Comparison of ENCODE assay signal across 7 cellular contexts in genomic region chr14:77768442-77769077, GRCh38. TPM values are rescaled to one million over a fixed set of nuclear protein-coding genes. Genes with fewer than 3 reads are reported as not detected.
A peak's percentile ranks its signal among the peaks of the same experiment; 100 is the strongest.
DNase-seq lines count a peak whose midpoint lies in the region; ATAC-seq, FAIRE-seq and TF ChIP-seq lines count a peak whose summit lies in the region.
"Not testable (repeated sequence)": the region's sequence is repeated elsewhere in the genome, so short reads cannot be mapped to it uniquely, and the experiment has no call there.

No MANE protein-coding gene starts in this region.

- H3K27me3 Mint-ChIP-seq in activated T-cell treated with anti-CD3 and anti-CD28 coated beads, Interleukin-2, amount 50 U/mL, for 72 hours (ENCODE audit: low read depth): not testable (repeated sequence)

- peak overlapping the region; percentile 42 for H3K27ac Mint-ChIP-seq in activated T-cell treated with anti-CD3 and anti-CD28 coated beads, Interleukin-2, amount 50 U/mL, for 72 hours

- H3K9me3 ChIP-seq in DOHH2 (ENCODE audit: control insufficient read depth, insufficient read depth, low read length); OCI-LY3 (ENCODE audit: insufficient read depth, low read length); keratinocyte (ENCODE audit: control insufficient read depth, low read depth, low read length); mucosa of rectum (ENCODE audit: control insufficient read depth in 2 of 2, low read length in 2 of 2): not testable (repeated sequence)

- not testable (repeated sequence) for H3K4me1 ChIP-seq in DOHH2 (ENCODE audit: control insufficient read depth, low read length); OCI-LY3 (ENCODE audit: low read length); keratinocyte (ENCODE audit: control insufficient read depth, extremely low read depth, insufficient read depth, low read length); mucosa of rectum (ENCODE audit: control insufficient read depth in 2 of 2, insufficient read depth in 2 of 2, low read length in 2 of 2)

- H4K20me1 ChIP-seq in DOHH2 (ENCODE audit: control insufficient read depth, insufficient read depth, low read depth, low read length); OCI-LY3 (ENCODE audit: insufficient read depth, low read length); keratinocyte (ENCODE audit: control insufficient read depth, extremely low read depth, insufficient read depth, low read length): not testable (repeated sequence)

- FAIRE-seq in keratinocyte (lab: Jason Lieb, UNC): peak; percentile 75

- H3K4me3 ChIP-seq in DOHH2 (ENCODE audit: low read length); HL-60 (replicated peaks; ENCODE audit: insufficient read depth, low read length); OCI-LY3 (ENCODE audit: low read length); keratinocyte (ENCODE audit: control insufficient read depth in 2 of 3, extremely low read depth in 1 of 3, insufficient read depth in 2 of 3, low read depth in 1 of 3, low read length in 3 of 3); mucosa of rectum (ENCODE audit: low read length in 2 of 2): not testable (repeated sequence)

- not testable (repeated sequence) for DNase-seq in HL-60 (ENCODE audit: low read depth in 1 of 2, low spot score in 1 of 2); activated T-cell treated with anti-CD3 and anti-CD28 coated beads, Interleukin-2, amount 50 U/mL, for 72 hours; caudate nucleus (lab: John Stamatoyannopoulos, UW); keratinocyte (ENCODE audit: low read depth, low spot score)

- H3K9me1 ChIP-seq in keratinocyte (ENCODE audit: control insufficient read depth, extremely low read depth, insufficient read depth, low read length): not testable (repeated sequence)

- H3K9me3 Mint-ChIP-seq in activated T-cell treated with anti-CD3 and anti-CD28 coated beads, Interleukin-2, amount 50 U/mL, for 72 hours: not testable (repeated sequence)

- not testable (repeated sequence) for H3K79me2 ChIP-seq in DOHH2 (ENCODE audit: control insufficient read depth, low read length); OCI-LY3 (ENCODE audit: low read length); keratinocyte (ENCODE audit: control insufficient read depth, insufficient read depth, low read length)

- H3F3A ChIP-seq in DOHH2 (ENCODE audit: control insufficient read depth, insufficient read depth): not testable (repeated sequence)

- not testable (repeated sequence) for H3K36me3 Mint-ChIP-seq in activated T-cell treated with anti-CD3 and anti-CD28 coated beads, Interleukin-2, amount 50 U/mL, for 72 hours (ENCODE audit: insufficient read depth in 2 of 2)

- H3K4me1 Mint-ChIP-seq in activated T-cell treated with anti-CD3 and anti-CD28 coated beads, Interleukin-2, amount 50 U/mL, for 72 hours (ENCODE audit: low read depth): not testable (repeated sequence)

- not testable (repeated sequence) for H3K36me3 ChIP-seq in DOHH2 (ENCODE audit: control insufficient read depth, low read length); OCI-LY3 (replicated peaks; ENCODE audit: low read depth, low read length); keratinocyte (ENCODE audit: control insufficient read depth in 2 of 2, extremely low read depth in 1 of 2, insufficient read depth in 2 of 2, low read length in 2 of 2); mucosa of rectum (ENCODE audit: control insufficient read depth in 2 of 2, insufficient read depth in 2 of 2, low read length in 2 of 2)

- not testable (repeated sequence) for H3K27ac ChIP-seq in DOHH2 (ENCODE audit: low read depth, low read length); OCI-LY3 (ENCODE audit: low read length); keratinocyte (ENCODE audit: control insufficient read depth, insufficient read depth, low read length)
- H3K27ac ChIP-seq in HL-60 (replicated peaks) (peak overlapping the region; percentile 45), caudate nucleus (ENCODE audit: low read depth, low read length) (peak overlapping the region; percentile 21), mucosa of rectum (ENCODE audit: low read depth in 2 of 2, low read length in 2 of 2) (peak overlapping the region; percentile 6 to 16)

- H3K4me3 Mint-ChIP-seq in activated T-cell treated with anti-CD3 and anti-CD28 coated beads, Interleukin-2, amount 50 U/mL, for 72 hours: not testable (repeated sequence)

- not testable (repeated sequence) for H3K9ac ChIP-seq in OCI-LY3 (ENCODE audit: low read length); keratinocyte (ENCODE audit: control insufficient read depth, extremely low read depth, insufficient read depth, low read length); mucosa of rectum (ENCODE audit: low read depth in 1 of 2, low read length in 2 of 2)

- H3K4me2 ChIP-seq in DOHH2 (ENCODE audit: low read length) (peak overlapping the region; percentile 25; the same call in 1 of the 2 replicates), OCI-LY3 (ENCODE audit: low read length) (peak overlapping the region; percentile 30; the same call in 1 of the 2 replicates)
- H3K4me2 ChIP-seq in keratinocyte (ENCODE audit: control insufficient read depth, extremely low read depth, insufficient read depth, low read depth, low read length): not testable (repeated sequence)

- H3K9me2 ChIP-seq in DOHH2 (replicated peaks; ENCODE audit: control insufficient read depth, low read length): not testable (repeated sequence)

- dilution Hi-C loops in keratinocyte (cut with MboI; ENCODE audit: extremely low pct_ligation_motif_present, low sequenced_read_pairs): not testable (repeated sequence)

- not testable (repeated sequence) for ATAC-seq in activated T-cell treated with anti-CD3 and anti-CD28 coated beads, Interleukin-2, amount 50 U/mL, for 72 hours (replicated peaks in 1 of 2)

- TF ChIP-seq CTCF in DOHH2 (IDR thresholded peaks at IDR 0.05; ENCODE audit: low read depth, low read length, poor library complexity, severe bottlenecking); HL-60 (IDR thresholded peaks at IDR 0.05; ENCODE audit: insufficient read depth, low read length); OCI-LY3 (IDR thresholded peaks at IDR 0.05; ENCODE audit: low read depth, low read length); keratinocyte (optimal IDR thresholded peaks at IDR 0.05 in 1 of 3, IDR thresholded peaks at IDR 0.05 in 1 of 3, conservative IDR thresholded peaks at IDR 0.05 in 1 of 3; ENCODE audit: extremely low read depth in 1 of 3, insufficient read depth in 2 of 3, low read length in 3 of 3): not testable (repeated sequence)

- H3K27me3 ChIP-seq in DOHH2 (ENCODE audit: control insufficient read depth, low read length); HL-60 (ENCODE audit: insufficient read depth, poor library complexity, severe bottlenecking); OCI-LY3 (ENCODE audit: low read depth, low read length); keratinocyte (ENCODE audit: control insufficient read depth, extremely low read depth, insufficient read depth, low read length); mucosa of rectum (ENCODE audit: control insufficient read depth in 2 of 2, insufficient read depth in 2 of 2, low read length in 2 of 2): not testable (repeated sequence)

- H2AFZ ChIP-seq in OCI-LY3 (ENCODE audit: low read depth, low read length); keratinocyte (ENCODE audit: control insufficient read depth, low read length): not testable (repeated sequence)

RNA-seq across cellular contexts. Expression of gene SNW1, which starts 7.6 kb away (rescaled TPM):
- total RNA-seq in activated T-cell treated with anti-CD3 and anti-CD28 coated beads, Interleukin-2, amount 50 U/mL, for 72 hours: 100 to 1,000 TPM; 125 to 142 TPM
- 28.4 to 52.5 TPM (median 51.2 TPM) in 3 replicates for polyA plus RNA-seq in keratinocyte
- polyA plus RNA-seq in keratinocyte (2011; ENCODE audit: low read depth): 108 TPM
- polyA plus RNA-seq in keratinocyte (2011; cell fraction: cytosol; rRNA removed): 34.2 and 49.1 TPM in 2 replicates
- polyA plus RNA-seq in keratinocyte (2011; cell fraction: nucleus; rRNA removed): 48.0 and 57.1 TPM in 2 replicates
- polyA plus RNA-seq in keratinocyte (2012; ENCODE audit: low replicate concordance): 49.9 and 57.7 TPM in 2 replicates
- polyA minus RNA-seq in keratinocyte: 4.5 to 26.1 TPM (median 23.2 TPM) in 3 replicates
- polyA minus RNA-seq in keratinocyte (2011; cell fraction: cytosol; rRNA and poly(A)+ RNA removed): 37.4 TPM
- polyA minus RNA-seq in keratinocyte (2011; cell fraction: nucleus; rRNA and poly(A)+ RNA removed): 10.3 and 21.8 TPM in 2 replicates

RNA-seq across cellular contexts. Expression of gene ADCK1, which starts 31.3 kb away (rescaled TPM):
- total RNA-seq in activated T-cell treated with anti-CD3 and anti-CD28 coated beads, Interleukin-2, amount 50 U/mL, for 72 hours: 1 to 10 TPM; 2.3 to 3.1 TPM
- polyA plus RNA-seq in keratinocyte: 4.8 to 9.5 TPM (median 4.9 TPM) in 3 replicates
- 2.0 TPM for polyA plus RNA-seq in keratinocyte (2011; ENCODE audit: low read depth)
- polyA plus RNA-seq in keratinocyte (2011; cell fraction: cytosol; rRNA removed): 5.7 and 6.7 TPM in 2 replicates
- 13.7 and 15.6 TPM in 2 replicates for polyA plus RNA-seq in keratinocyte (2011; cell fraction: nucleus; rRNA removed)
- polyA plus RNA-seq in keratinocyte (2012; ENCODE audit: low replicate concordance): 5.0 and 6.7 TPM in 2 replicates
- polyA minus RNA-seq in keratinocyte: 7.1 to 12.9 TPM (median 8.1 TPM) in 3 replicates
- polyA minus RNA-seq in keratinocyte (2011; cell fraction: cytosol; rRNA and poly(A)+ RNA removed): 11.5 TPM
- 5.8 and 8.4 TPM in 2 replicates for polyA minus RNA-seq in keratinocyte (2011; cell fraction: nucleus; rRNA and poly(A)+ RNA removed)
